17 cellular contexts compared by ENCODE assay signal in genomic region chr6:154791561-154792317, GRCh38. TPM values are rescaled to one million over a fixed set of nuclear protein-coding genes. Genes with fewer than 3 reads are reported as not detected.
DNase-seq lines count a peak whose midpoint lies in the region; ATAC-seq and TF ChIP-seq lines count a peak whose summit lies in the region.
"Had no signal": no experiment of that assay in that cellular context is flagged by ENCODE, and none has a peak within 500 bp of the region (broad histone marks: within the 10 kb centered on the region; RNA-seq: fewer than 3 reads in every experiment).

No MANE protein-coding gene starts in this region.

- H3K27ac ChIP-seq in GM23248 (no peak overlapping the region), foreskin keratinocyte (no peak overlapping the region), WERI-Rb-1 (no peak overlapping the region), dorsolateral prefrontal cortex (peak overlapping the region in 1 of 59 donors; percentile 2), right cardiac atrium (ENCODE audit: low read length) (no peak overlapping the region)
- H3K27ac ChIP-seq: C4-2B, stomach had no signal

- peaks cover 69% of the 10 kb centered on the region for H3K36me3 Mint-ChIP-seq in activated B cell treated with CpG ODN at 0.5 μM for 24 hours (ENCODE audit: low read depth)

- H3K27me3 ChIP-seq in GM23248 (replicated peaks; ENCODE audit: insufficient read depth) (no peaks in the 10 kb centered on the region), foreskin keratinocyte (no peaks in the 10 kb centered on the region), WERI-Rb-1 (ENCODE audit: insufficient read depth, low read depth, severe bottlenecking) (no peaks in the 10 kb centered on the region), dorsolateral prefrontal cortex (no peaks in the 10 kb centered on the region), right cardiac atrium (ENCODE audit: control insufficient read depth, insufficient read depth) (no peaks in the 10 kb centered on the region)
- H3K27me3 ChIP-seq: stomach had no signal

- CTCF ChIA-PET in activated B cell treated with CpG ODN at 0.5 μM for 24 hours (lab: Charles Lee), result interaction anchor here (1.0 kb wide), 1 partner anchor 14 kb away, joined by 3 read pairs; no protein-coding TSS in a partner anchor

- peaks cover 17% of the 10 kb centered on the region for H3K4me1 ChIP-seq in GM23248 (ENCODE audit: insufficient read depth)
- peaks cover 21% of the 10 kb centered on the region for H3K4me1 ChIP-seq in foreskin keratinocyte
- no peaks in the 10 kb centered on the region for H3K4me1 ChIP-seq in right cardiac atrium (ENCODE audit: control insufficient read depth, insufficient read depth, low read length)

- intact Hi-C loops in activated B cell treated with CpG ODN at 0.5 μM for 24 hours (cut with micrococcal nuclease), result loop anchor here (2.0 kb wide), 1 partner anchor 13 kb away; no protein-coding TSS in a partner anchor
- intact Hi-C loops in dorsolateral prefrontal cortex (cut with DNase I), result no loop called here
- intact Hi-C loops in posterior vena cava (cut with DNase I), result no loop called here
- intact Hi-C loops in right cardiac atrium (cut with DNase I), result loop anchor here in 1 of 4 donors (10.0 kb wide), 1 partner anchor 57 kb away; the partner anchor contains the start of gene SCAF8

- H3K9me3 Mint-ChIP-seq in activated B cell treated with CpG ODN at 0.5 μM for 24 hours, result no peaks in the 10 kb centered on the region
- H3K9me3 Mint-ChIP-seq: T-cell had no signal

- H3K36me3 ChIP-seq in GM23248 (ENCODE audit: low read depth) (peaks cover 37% of the 10 kb centered on the region), WERI-Rb-1 (peaks cover 48% of the 10 kb centered on the region)

- peak overlapping the region; percentile 20 for H3K27ac Mint-ChIP-seq in activated B cell treated with CpG ODN at 0.5 μM for 24 hours
- H3K27ac Mint-ChIP-seq: T-cell had no signal

- H3K4me3 ChIP-seq in GM23248 (no peak overlapping the region), WERI-Rb-1 (ENCODE audit: low read depth, low read length) (no peak overlapping the region), dorsolateral prefrontal cortex (no peak overlapping the region), right cardiac atrium (ENCODE audit: low read length) (no peak overlapping the region)
- H3K4me3 ChIP-seq: stomach had no signal

- no peaks in the 10 kb centered on the region for H3K9me3 ChIP-seq in GM23248 (ENCODE audit: low read depth)
- H3K9me3 ChIP-seq in WERI-Rb-1 (ENCODE audit: severe bottlenecking), result no peaks in the 10 kb centered on the region
- no peaks in the 10 kb centered on the region for H3K9me3 ChIP-seq in right cardiac atrium (ENCODE audit: control insufficient read depth, low read length)
- H3K9me3 ChIP-seq: stomach had no signal

- H3K4me3 Mint-ChIP-seq in activated B cell treated with CpG ODN at 0.5 μM for 24 hours, result no peak overlapping the region
- H3K4me3 Mint-ChIP-seq: T-cell had no signal

- H3K9ac ChIP-seq in GM23248, result no peak overlapping the region

- DNase-seq in AG08396 (ENCODE audit: low spot score) (peak; percentile 23), GM23248 (peak; percentile 61), activated B cell treated with CpG ODN at 0.5 μM for 24 hours (no peak), foreskin keratinocyte (no peak), WERI-Rb-1 (no peak), dorsolateral prefrontal cortex (no peak), posterior vena cava (ENCODE audit: low spot score) (no peak), right cardiac atrium (no peak)
- DNase-seq: activated naive CD4-positive, alpha-beta T cell treated with Interleukin-2 at 50 U/mL for 16 hours; cortex of kidney; islet precursor cell; NCI-H446 treated with DMSO at 0.1 percent for 48 hours; OCI-M1; retina; stomach; T-cell had no signal

- H3K4me1 Mint-ChIP-seq in activated B cell treated with CpG ODN at 0.5 μM for 24 hours, result peaks cover 14% of the 10 kb centered on the region

- H4K20me1 ChIP-seq in GM23248 (ENCODE audit: insufficient read depth), result no peaks in the 10 kb centered on the region; the same call in 1 of the 2 replicates

- H3K4me2 ChIP-seq in GM23248 (ENCODE audit: unreplicated experiment), result no peak overlapping the region

- no peaks in the 10 kb centered on the region for H3K27me3 Mint-ChIP-seq in activated B cell treated with CpG ODN at 0.5 μM for 24 hours
- H3K27me3 Mint-ChIP-seq: T-cell had no signal

- no peak overlapping the region for H2AFZ ChIP-seq in GM23248

- ATAC-seq in activated B cell treated with CpG ODN at 0.5 μM for 24 hours (ENCODE audit: low read depth), result no peak
- ATAC-seq in foreskin keratinocyte, result peak; percentile 55
- ATAC-seq in right cardiac atrium, result no peak
- ATAC-seq: T-cell had no signal

- POLR2A ChIA-PET in activated B cell treated with CpG ODN at 0.5 μM for 24 hours (lab: Charles Lee), result no interaction called here

- no peak for TF ChIP-seq CTCF in activated B cell treated with CpG ODN at 0.5 μM for 24 hours (IDR thresholded peaks at IDR 0.05)
- TF ChIP-seq CTCF in foreskin keratinocyte (conservative IDR thresholded peaks at IDR 0.05), result no peak
- TF ChIP-seq CTCF in WERI-Rb-1 (IDR thresholded peaks at IDR 0.05; ENCODE audit: low read depth, low read length), result no peak
- TF ChIP-seq CTCF in dorsolateral prefrontal cortex (IDR thresholded peaks at IDR 0.05 in 54 of 56, conservative IDR thresholded peaks at IDR 0.05 in 2 of 56; ENCODE audit: low read depth in 1 of 56, partially characterized antibody in 56 of 56), result no peak

- in situ Hi-C loops in GM23248 (cut with MboI), result loop anchor here (25.0 kb wide), 1 partner anchor 629 kb away; no protein-coding TSS in a partner anchor

- peaks cover 96% of the 10 kb centered on the region for H3K79me2 ChIP-seq in GM23248 (ENCODE audit: insufficient read depth)

- peaks cover 24% of the 10 kb centered on the region for H3F3A ChIP-seq in GM23248 (ENCODE audit: insufficient read depth)

- WGBS in GM23248 (ENCODE audit: low coverage in 1 of 2, low lambda C conversion rate in 2 of 2, missing lambda C conversion rate in 2 of 2), 2 experiments, result 71 to 75% methylated on average over 5 of the region's 5 CpGs
- WGBS in right cardiac atrium, result 68% methylated on average over 5 of the region's 5 CpGs

- H3K9me2 ChIP-seq in GM23248 (ENCODE audit: insufficient read depth), result no peaks in the 10 kb centered on the region

RNA-seq across cellular contexts. Expression of gene SCAF8, which starts 58.5 kb away (rescaled TPM):
- 22.3 and 39.2 TPM in 2 replicates for total RNA-seq in GM23248 (2014; rRNA removed; shearing (Covaris generic))
- polyA plus RNA-seq in GM23248 (2016; fragmentation: Nextera tagmentation; extraction: Ambion mirVana) (10.3 and 11.7 TPM in 2 replicates), foreskin keratinocyte (6.2 and 7.1 TPM in 2 replicates), right cardiac atrium (11.2 TPM)
- total RNA-seq in activated B cell treated with CpG ODN at 0.5 μM for 24 hours (56.8 and 65.2 TPM in 2 replicates), foreskin keratinocyte (31.7 and 33.8 TPM in 2 replicates), dorsolateral prefrontal cortex (10 to 100 TPM; 46.7 to 79.8 (median 61.4) TPM), posterior vena cava (10 to 100 TPM; 37.3 to 37.9 TPM), right cardiac atrium (10 to 100 TPM; 40.4 to 46.4 (median 44.3) TPM)

Comparison
In these comparisons a context has a peak if more than half of its experiments do, and no peak if none do; other contexts are left out.
1. DNase-seq: peak in AG08396 (single experiment) and GM23248 (single experiment); none in activated B cell treated with CpG ODN at 0.5 μM for 24 hours (single experiment), foreskin keratinocyte (0 of 2), WERI-Rb-1 (single experiment), dorsolateral prefrontal cortex (0 of 10), posterior vena cava (single experiment) and right cardiac atrium (0 of 3).